18 cellular contexts compared by ENCODE assay signal in genomic region chr15:52370010-52370409, GRCh38.
DNase-seq lines count a peak whose midpoint lies in the region; ATAC-seq and TF ChIP-seq lines count a peak whose summit lies in the region.
"Had no signal": no experiment of that assay in that cellular context is flagged by ENCODE, and none has a peak within 500 bp of the region (broad histone marks: within the 10 kb centered on the region; RNA-seq: fewer than 3 reads in every experiment).

No MANE protein-coding gene starts in this region.

- no peaks in the 10 kb centered on the region for H3K27me3 ChIP-seq in foreskin keratinocyte
- no peaks in the 10 kb centered on the region for H3K27me3 ChIP-seq in CD8-positive, alpha-beta memory T cell (ENCODE audit: insufficient read depth, low read length, poor library complexity, severe bottlenecking)
- H3K27me3 ChIP-seq: ascending aorta, heart left ventricle, neutrophil, vagina had no signal

- H3K4me3 ChIP-seq in CD8-positive, alpha-beta memory T cell (ENCODE audit: low read length), result no peak overlapping the region
- H3K4me3 ChIP-seq: ascending aorta, heart left ventricle, SK-N-MC, vagina had no signal

- no peaks in the 10 kb centered on the region for H3K4me1 Mint-ChIP-seq in activated T-helper 17 cell treated with anti-CD3 and anti-CD28 coated beads, Interleukin-2, amount 50 U/mL, for 72 hours
- no peaks in the 10 kb centered on the region for H3K4me1 Mint-ChIP-seq in CD8-positive, alpha-beta memory T cell

- no peak for TF ChIP-seq CTCF in foreskin keratinocyte (conservative IDR thresholded peaks at IDR 0.05)

- H3K9me3 Mint-ChIP-seq in activated T-helper 17 cell treated with anti-CD3 and anti-CD28 coated beads, Interleukin-2, amount 50 U/mL, for 72 hours, result no peaks in the 10 kb centered on the region
- no peaks in the 10 kb centered on the region for H3K9me3 Mint-ChIP-seq in CD8-positive, alpha-beta memory T cell
- H3K9me3 Mint-ChIP-seq: H9 had no signal

- H3K4me3 Mint-ChIP-seq in activated T-helper 17 cell treated with anti-CD3 and anti-CD28 coated beads, Interleukin-2, amount 50 U/mL, for 72 hours, result no peak overlapping the region
- no peak overlapping the region for H3K4me3 Mint-ChIP-seq in CD8-positive, alpha-beta memory T cell
- H3K4me3 Mint-ChIP-seq: H9 had no signal

- peak; percentile 65 for ATAC-seq in GM21619 (IDR thresholded peaks at IDR 0.05; ENCODE audit: unreplicated experiment)
- ATAC-seq in foreskin keratinocyte, result peak; percentile 67
- no peak for ATAC-seq in GM18873 (IDR thresholded peaks at IDR 0.05; ENCODE audit: low FRiP score, unreplicated experiment)
- ATAC-seq in activated T-helper 17 cell treated with anti-CD3 and anti-CD28 coated beads, Interleukin-2, amount 50 U/mL, for 72 hours (replicated peaks), result no peak
- ATAC-seq: activated CD4-positive, CD25-positive, alpha-beta regulatory T cell treated with anti-CD3 and anti-CD28 coated beads, Interleukin-2, amount 50 U/mL, for 24 hours; left colon had no signal

- H3K36me3 ChIP-seq in CD8-positive, alpha-beta memory T cell (ENCODE audit: insufficient read depth, low read length), result peaks cover 38% of the 10 kb centered on the region

- peak; percentile 12 for DNase-seq in EL
- DNase-seq in NAMALWA (ENCODE audit: low spot score), result peak; percentile 6
- DNase-seq in foreskin keratinocyte, result peak in 1 of 2 donors; percentile 41
- DNase-seq in CD8-positive, alpha-beta memory T cell, result no peak
- DNase-seq in activated CD4-positive, alpha-beta T cell treated with anti-CD3 and anti-CD28 coated beads, Interleukin-2, amount 50 U/mL, for 1 hour, result no peak
- DNase-seq: effector memory CD4-positive, alpha-beta T cell; H9; NCI-H510A treated with DMSO at 0.1 percent for 48 hours had no signal

- no peak overlapping the region for H3K27ac Mint-ChIP-seq in activated T-helper 17 cell treated with anti-CD3 and anti-CD28 coated beads, Interleukin-2, amount 50 U/mL, for 72 hours
- H3K27ac Mint-ChIP-seq in CD8-positive, alpha-beta memory T cell, result no peak overlapping the region

- H3K27ac ChIP-seq in foreskin keratinocyte, result no peak overlapping the region
- H3K27ac ChIP-seq in CD8-positive, alpha-beta memory T cell (ENCODE audit: low read depth, low read length), result no peak overlapping the region
- H3K27ac ChIP-seq: ascending aorta, neutrophil, SK-N-MC, vagina had no signal

- H3K9me3 ChIP-seq in CD8-positive, alpha-beta memory T cell (ENCODE audit: low read length), result no peaks in the 10 kb centered on the region
- H3K9me3 ChIP-seq: ascending aorta, vagina had no signal

- CTCF ChIA-PET in CD8-positive, alpha-beta memory T cell (lab: Charles Lee), result no interaction called here

- peaks cover 98% of the 10 kb centered on the region for H3K36me3 Mint-ChIP-seq in activated T-helper 17 cell treated with anti-CD3 and anti-CD28 coated beads, Interleukin-2, amount 50 U/mL, for 72 hours (ENCODE audit: low read depth)
- H3K36me3 Mint-ChIP-seq in CD8-positive, alpha-beta memory T cell, result peaks cover 20 to 93% (median 40%) of the 10 kb centered on the region in 3 donors

- POLR2A ChIA-PET in CD8-positive, alpha-beta memory T cell (lab: Charles Lee), result interaction anchor here (0.7 kb wide), 1 partner anchor 561 kb away, joined by 7 read pairs; no protein-coding TSS in a partner anchor

- no peaks in the 10 kb centered on the region for H3K27me3 Mint-ChIP-seq in activated T-helper 17 cell treated with anti-CD3 and anti-CD28 coated beads, Interleukin-2, amount 50 U/mL, for 72 hours
- no peaks in the 10 kb centered on the region for H3K27me3 Mint-ChIP-seq in CD8-positive, alpha-beta memory T cell

- no peaks in the 10 kb centered on the region for H3K4me1 ChIP-seq in foreskin keratinocyte
- H3K4me1 ChIP-seq in CD8-positive, alpha-beta memory T cell (ENCODE audit: insufficient read depth, low read length), result no peaks in the 10 kb centered on the region
- H3K4me1 ChIP-seq: ascending aorta, vagina had no signal

Comparison
In these comparisons a context has a peak if more than half of its experiments do, and no peak if none do; other contexts are left out.
1. DNase-seq: peak in EL (single experiment) and NAMALWA (single experiment); none in CD8-positive, alpha-beta memory T cell (0 of 5) and activated CD4-positive, alpha-beta T cell treated with anti-CD3 and anti-CD28 coated beads, Interleukin-2, amount 50 U/mL, for 1 hour (single experiment).
2. ATAC-seq: peak in GM21619 (single experiment) and foreskin keratinocyte (single experiment); none in GM18873 (single experiment) and activated T-helper 17 cell treated with anti-CD3 and anti-CD28 coated beads, Interleukin-2, amount 50 U/mL, for 72 hours (single experiment).